In the genomic region with DNA sequence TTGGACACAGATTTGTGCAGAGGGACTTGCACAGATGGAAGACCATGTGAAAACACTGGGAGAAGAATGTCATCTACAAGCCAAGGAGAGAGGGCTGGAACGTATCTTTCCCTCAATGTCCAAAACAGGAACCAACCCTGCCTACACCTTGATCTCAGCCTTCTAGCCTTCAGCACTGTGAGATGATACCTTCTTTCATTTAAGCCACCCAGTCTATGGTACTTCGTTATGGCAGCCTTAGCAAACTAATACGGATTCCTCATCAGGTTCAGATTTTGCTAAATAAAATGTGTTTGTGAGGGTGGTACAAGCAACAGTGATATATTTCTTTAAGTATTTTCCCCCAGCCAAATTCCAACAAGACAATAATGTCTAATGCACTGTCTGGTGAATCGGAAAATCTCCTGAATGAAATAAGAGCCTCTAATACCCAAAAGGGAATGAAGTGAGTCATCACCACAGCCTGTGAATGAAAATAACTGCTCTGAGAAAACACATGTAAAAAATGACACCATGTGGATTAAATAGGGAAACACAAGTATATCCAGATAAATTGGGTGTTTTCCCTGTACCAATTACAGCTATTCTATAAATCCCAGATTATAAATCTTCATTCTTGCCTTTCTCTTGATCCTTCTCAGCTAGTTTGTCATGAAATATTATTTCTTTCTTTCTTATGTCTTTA, we compare ENCODE assay signal across 13 cellular contexts.
DNase-seq lines count a peak whose midpoint lies in the region; ATAC-seq and TF ChIP-seq lines count a peak whose summit lies in the region.
"Had no signal": no experiment of that assay in that cellular context is flagged by ENCODE, and none has a peak within 500 bp of the region (broad histone marks: within the 10 kb centered on the region; RNA-seq: fewer than 3 reads in every experiment).

No MANE protein-coding gene starts in this region.

- TF ChIP-seq CTCF in OCI-LY7 (conservative IDR thresholded peaks at IDR 0.05; ENCODE audit: low read length) (no peak), epithelial cell of proximal tubule (conservative IDR thresholded peaks at IDR 0.05; ENCODE audit: low read depth, low read length) (no peak), osteocyte (IDR thresholded peaks at IDR 0.05) (peak; percentile 58)

- H3K4me1 Mint-ChIP-seq in osteocyte (ENCODE audit: unreplicated experiment): peaks cover 47% of the 10 kb centered on the region

- H3K79me2 ChIP-seq in OCI-LY7 (ENCODE audit: insufficient read depth, low read depth, low read length): no peaks in the 10 kb centered on the region

- peak overlapping the region; percentile 65 for H3K27ac Mint-ChIP-seq in osteocyte (ENCODE audit: unreplicated experiment)

- POLR2A ChIA-PET in OCI-LY7 (lab: Charles Lee): interaction anchor here (0.7 kb wide), 1 partner anchor 8 kb away, joined by 3 read pairs; no protein-coding TSS in a partner anchor

- no peak overlapping the region for H3K27ac ChIP-seq in OCI-LY7 (ENCODE audit: low read depth, low read length, poor library complexity, severe bottlenecking)
- H3K27ac ChIP-seq: sigmoid colon had no signal

- ATAC-seq in GM21825 (IDR thresholded peaks at IDR 0.05; ENCODE audit: unreplicated experiment): no peak

- no peaks in the 10 kb centered on the region for H3K9me3 Mint-ChIP-seq in osteocyte (ENCODE audit: unreplicated experiment)

- H3K36me3 Mint-ChIP-seq in osteocyte (ENCODE audit: unreplicated experiment): peaks cover 1% of the 10 kb centered on the region

- no peaks in the 10 kb centered on the region for H3K36me3 ChIP-seq in OCI-LY7 (ENCODE audit: insufficient read depth, low read length)
- H3K36me3 ChIP-seq: sigmoid colon had no signal

- CTCF ChIA-PET in OCI-LY7 (lab: Charles Lee; ENCODE audit: unreplicated experiment): no interaction called here

- H3K9me3 ChIP-seq in OCI-LY7 (ENCODE audit: low read length): no peaks in the 10 kb centered on the region
- H3K9me3 ChIP-seq: sigmoid colon had no signal

- DNase-seq in Daoy (ENCODE audit: low read depth): peak; percentile 51
- no peak for DNase-seq in OCI-LY7 (ENCODE audit: low spot score)
- DNase-seq in epithelial cell of proximal tubule (ENCODE audit: low read depth): peak; percentile 26
- no peak for DNase-seq in osteocyte (ENCODE audit: extremely low spot score, unreplicated experiment)
- DNase-seq in mucosa of gallbladder (ENCODE audit: low spot score): no peak
- no peak for DNase-seq in NCI-H1092 treated with DMSO at 0.1 percent for 48 hours (lab: John Stamatoyannopoulos, UW)
- DNase-seq in NOMO-1 treated with DMSO at 0.1 percent for 48 hours (lab: John Stamatoyannopoulos, UW; ENCODE audit: unreplicated experiment): no peak
- DNase-seq: caudate nucleus; NCI-H1105; SHP77 treated with DMSO at 0.1 percent for 48 hours; sigmoid colon; stimulated activated naive CD4-positive, alpha-beta T cell treated with Interleukin-2 at 50 U/mL for 16 hours had no signal

- 0 out of 2 replicates have a peak overlapping the region, but pooled peaks have one; percentile 36 for H2AFZ ChIP-seq in OCI-LY7 (ENCODE audit: low read length)

- H3K4me1 ChIP-seq in OCI-LY7 (ENCODE audit: insufficient read depth, low read length, poor library complexity, severe bottlenecking): no peaks in the 10 kb centered on the region

- H3K4me2 ChIP-seq in OCI-LY7 (ENCODE audit: low read length): no peak overlapping the region

- BruUV-seq in OCI-LY7 (replicated peaks; lab: Mats Ljungman, UMichigan): no TSS peak

- H4K20me1 ChIP-seq in OCI-LY7 (ENCODE audit: insufficient read depth, low read length): no peaks in the 10 kb centered on the region

- no peaks in the 10 kb centered on the region for H3K27me3 Mint-ChIP-seq in osteocyte (ENCODE audit: unreplicated experiment)

- H3K4me3 Mint-ChIP-seq in osteocyte (ENCODE audit: unreplicated experiment): no peak overlapping the region

- no peak overlapping the region for H3K4me3 ChIP-seq in OCI-LY7 (ENCODE audit: low read depth, low read length, poor library complexity, severe bottlenecking)
- H3K4me3 ChIP-seq in epithelial cell of proximal tubule (ENCODE audit: low read depth, low read length): no peak overlapping the region
- H3K4me3 ChIP-seq: sigmoid colon had no signal

- intact Hi-C loops in OCI-LY7 (cut with micrococcal nuclease; ENCODE audit: unreplicated experiment): no loop called here

- H3K9me2 ChIP-seq in OCI-LY7 (ENCODE audit: insufficient read depth, low read length): no peaks in the 10 kb centered on the region

Comparison
In these comparisons a context has a peak if more than half of its experiments do, and no peak if none do; other contexts are left out.
1. DNase-seq: peak in Daoy (single experiment) and epithelial cell of proximal tubule (single experiment); none in OCI-LY7 (single experiment), osteocyte (single experiment), mucosa of gallbladder (single experiment), NCI-H1092 treated with DMSO at 0.1 percent for 48 hours (single experiment) and NOMO-1 treated with DMSO at 0.1 percent for 48 hours (single experiment).